In genomic region chr3:194685723-194686413, GRCh38 we compare ENCODE assay signal across 8 cellular contexts. TPM values are rescaled to one million over a fixed set of nuclear protein-coding genes. Genes with fewer than 3 reads are reported as not detected.
DNase-seq lines count a peak whose midpoint lies in the region; ATAC-seq, FAIRE-seq and TF ChIP-seq lines count a peak whose summit lies in the region.

Gene FAM43A, plus strand, starts transcription at chr3:194685883. Its CDS starts 944 bp downstream, at chr3:194686827.

- H3K27me3 Mint-ChIP-seq in memory B cell = no peaks in the 10 kb centered on the region

- H3K4me3 Mint-ChIP-seq in memory B cell = peak within 1 kb of the TSS; percentile 97

- peak; percentile 99 for TF ChIP-seq POLR2A in A549 (IDR thresholded peaks at IDR 0.05; ENCODE audit: low read length)
- TF ChIP-seq POLR2A in GM18526 (IDR thresholded peaks at IDR 0.05; ENCODE audit: extremely low read depth, insufficient read length) = peak; percentile 98
- TF ChIP-seq POLR2A in H1 (IDR thresholded peaks at IDR 0.05; ENCODE audit: control extremely low read depth in 1 of 2, low read depth in 2 of 2, low read length in 2 of 2) = peak; percentile 81 to 97

- H2BK12ac ChIP-seq in H1 (ENCODE audit: low read depth, low read length) = peak within 1 kb of the TSS; percentile 96; the same call in 1 of the 2 replicates

- DNase-seq in A549 (ENCODE audit: low read depth in 1 of 2, low spot score in 1 of 2) (peak; percentile 86 to 90), NOMO-1 (lab: John Stamatoyannopoulos, UW; ENCODE audit: unreplicated experiment in 2 of 2) (peak; percentile 96 to 97), H1 (ENCODE audit: low read depth in 1 of 2, low spot score in 2 of 2) (peak; percentile 58 to 85), memory B cell (ENCODE audit: low spot score in 2 of 2) (peak; percentile 73 to 77)
- peak; percentile 66 to 69 (median 68) for DNase-seq in activated CD8-positive, alpha-beta memory T cell treated with anti-CD3 and anti-CD28 coated beads for 48 hours (ENCODE audit: low read depth in 2 of 3, low spot score in 2 of 3)
- DNase-seq in stimulated activated CD4-positive, alpha-beta T cell treated with anti-CD3 and anti-CD28 coated beads, TNF-alpha, amount 100 ng/mL, for 4 hours (ENCODE audit: low read depth in 3 of 3) = peak; percentile 58 to 61 (median 60)

- H2AFZ ChIP-seq in H1 (ENCODE audit: low read length) = peak within 1 kb of the TSS; percentile 36; the same call in 1 of the 2 replicates

- no peak within 1 kb of the TSS for H4K5ac ChIP-seq in H1 (ENCODE audit: insufficient read length, low read depth, low read length)

- no peak within 1 kb of the TSS for H3K23ac ChIP-seq in H1 (ENCODE audit: insufficient read length)

- H3K27ac ChIP-seq in A549 (peak within 1 kb of the TSS; percentile 62 to 89; a peak in 5 of 6 replicates), H1 (ENCODE audit: low read depth, low read length) (no peak within 1 kb of the TSS)

- peaks cover 7 to 36% (median 29%) of the 10 kb centered on the region in 4 experiments for H3K27me3 ChIP-seq in H1 (replicated peaks in 1 of 4; ENCODE audit: control insufficient read depth in 3 of 4, extremely low read depth in 1 of 4, insufficient read depth in 3 of 4, low read length in 3 of 4)

- peaks cover 39% of the 10 kb centered on the region for H3K4me1 Mint-ChIP-seq in memory B cell

- H4K8ac ChIP-seq in H1 (ENCODE audit: extremely low read depth, insufficient read depth, low read length) = peak within 1 kb of the TSS; percentile 66

- H4K91ac ChIP-seq in H1 (replicated peaks; ENCODE audit: insufficient read length, low read length) = no peak within 1 kb of the TSS

- ATAC-seq in A549 (peak; percentile 70 to 86), HG03571 (IDR thresholded peaks at IDR 0.05; ENCODE audit: unreplicated experiment) (peak; percentile 45), memory B cell (ENCODE audit: low read depth) (peak; percentile 47)

- H3K9ac ChIP-seq in H1 (replicated peaks in 1 of 4; ENCODE audit: extremely low read depth in 1 of 4, low read depth in 3 of 4, low read length in 3 of 4) = peak within 1 kb of the TSS in 3 of 4 experiments; percentile 25 to 55 (median 34); a peak in 4 of 7 replicates

- FAIRE-seq in A549 (lab: Jason Lieb, UNC) (no peak), H1 (lab: Jason Lieb, UNC) (no peak)

- H3K79me1 ChIP-seq in H1 (ENCODE audit: low read depth, low read length) = no peaks in the 10 kb centered on the region

- peaks cover 22% of the 10 kb centered on the region; the same call in 1 of the 2 replicates for H3K23me2 ChIP-seq in H1 (ENCODE audit: low read depth, low read length)

- H3K4ac ChIP-seq in H1 (replicated peaks; ENCODE audit: insufficient read length, low read depth, low read length) = no peak within 1 kb of the TSS

- H3K36me3 ChIP-seq in H1 (ENCODE audit: control insufficient read depth in 2 of 4, insufficient read depth in 4 of 4, low read length in 3 of 4) = no peaks in the 10 kb centered on the region

- CTCF ChIA-PET in A549 (lab: Yijun Ruan, JAX) = interaction anchor here (0.9 to 5.5 kb wide), 8 partner anchors 9 to 573 kb away, joined by 3 to 30 read pairs (median 5); partner anchors contain the start of gene LSG1
- CTCF ChIA-PET in H1 (lab: Charles Lee; ENCODE audit: partially characterized antibody) = interaction anchor here (0.6 to 9.3 kb wide), 16 partner anchors 10 to 585 kb away, joined by 3 to 110 read pairs (median 4); partner anchors contain the start of genes LSG1 and XXYLT1

- H3K27ac Mint-ChIP-seq in memory B cell = peak within 1 kb of the TSS; percentile 95

- no peak within 1 kb of the TSS for H2BK15ac ChIP-seq in H1 (ENCODE audit: low read length)

- no peak within 1 kb of the TSS for H2BK120ac ChIP-seq in H1 (replicated peaks; ENCODE audit: low read depth, low read length)

- no peak within 1 kb of the TSS for H3K56ac ChIP-seq in H1 (replicated peaks; ENCODE audit: insufficient read length, low read depth, low read length)

- peaks cover 4% of the 10 kb centered on the region for H3K36me3 Mint-ChIP-seq in memory B cell

- peaks cover 40% of the 10 kb centered on the region for H3K4me1 ChIP-seq in A549
- peaks cover 0 to 13% (median 10%) of the 10 kb centered on the region in 4 experiments; a peak in 6 of 7 replicates for H3K4me1 ChIP-seq in H1 (replicated peaks in 1 of 4; ENCODE audit: control insufficient read depth in 3 of 4, insufficient read depth in 4 of 4, low read length in 3 of 4)

- peak within 1 kb of the TSS; percentile 55 for H3K18ac ChIP-seq in H1 (ENCODE audit: extremely low read depth, low read length)

- H3K4me2 ChIP-seq in A549 (peak within 1 kb of the TSS; percentile 99), H1 (ENCODE audit: insufficient read depth in 1 of 2, low read depth in 2 of 2, low read length in 2 of 2) (peak within 1 kb of the TSS; percentile 90 to 97)

- 0% methylated on average over 10 of the region's 69 CpGs for WGBS in A549 (ENCODE audit: missing lambda C conversion rate)
- 2% methylated on average over 40 of the region's 69 CpGs; no CpG with 5 or more reads in 1 of the 2 experiments for WGBS in H1 (ENCODE audit: extremely low coverage in 1 of 2, insufficient coverage in 1 of 2, insufficient read length in 1 of 2, insufficient replicate concordance in 2 of 2, low coverage in 1 of 2, low lambda C conversion rate in 2 of 2, missing lambda C conversion rate in 1 of 2), 2 experiments

- H2BK5ac ChIP-seq in H1 (ENCODE audit: low read depth, low read length) = no peak within 1 kb of the TSS

- H3K4me3 ChIP-seq in A549 (peak within 1 kb of the TSS; percentile 55), H1 (ENCODE audit: extremely low read depth in 1 of 4, insufficient read depth in 2 of 4, low read depth in 3 of 4, low read length in 4 of 4) (peak within 1 kb of the TSS; percentile 42 to 79 (median 70))

- H3K9me3 ChIP-seq in A549 (no peaks in the 10 kb centered on the region), H1 (ENCODE audit: insufficient read depth in 2 of 2, low read depth in 1 of 2, low read length in 1 of 2) (no peaks in the 10 kb centered on the region)

- TF ChIP-seq RAD21 in A549 (conservative IDR thresholded peaks at IDR 0.05 in 1 of 2, IDR thresholded peaks at IDR 0.05 in 1 of 2) (peak in 1 of 2 experiments; percentile 26; a peak in 2 of 5 replicates), H1 (IDR thresholded peaks at IDR 0.05 in 1 of 2, conservative IDR thresholded peaks at IDR 0.05 in 1 of 2; ENCODE audit: low read depth in 2 of 2, low read length in 2 of 2) (peak; percentile 6 to 15; a peak in 1 of 4 replicates)

- no peak for TF ChIP-seq CTCF in A549 (IDR thresholded peaks at IDR 0.05)
- peak in 2 of 3 experiments; percentile 2 to 20; a peak in 2 of 4 replicates for TF ChIP-seq CTCF in H1 (IDR thresholded peaks at IDR 0.05; ENCODE audit: control extremely low read depth in 1 of 3, insufficient read depth in 1 of 3, low read depth in 1 of 3, low read length in 3 of 3)

- H2AK5ac ChIP-seq in H1 (ENCODE audit: low read depth, low read length) = no peak within 1 kb of the TSS

- no peak within 1 kb of the TSS for H2BK20ac ChIP-seq in H1 (ENCODE audit: low read length)

- no peak within 1 kb of the TSS for H3K14ac ChIP-seq in H1 (ENCODE audit: insufficient read length)

- no peaks in the 10 kb centered on the region for H3K79me2 ChIP-seq in H1 (ENCODE audit: control insufficient read depth in 1 of 2, insufficient read depth in 2 of 2, low read length in 2 of 2)

- peaks cover 0 to 5% of the 10 kb centered on the region in 2 experiments for H4K20me1 ChIP-seq in H1 (replicated peaks in 1 of 2; ENCODE audit: control insufficient read depth in 1 of 2, insufficient read depth in 2 of 2, low read length in 2 of 2)

- no peaks in the 10 kb centered on the region for H3K9me3 Mint-ChIP-seq in memory B cell

- POLR2A ChIA-PET in A549 (lab: Yijun Ruan, JAX) = interaction anchor here (0.6 to 2.9 kb wide), 7 partner anchors 14 to 584 kb away, joined by 3 to 28 read pairs (median 3); partner anchors contain the start of gene LSG1
- POLR2A ChIA-PET in H1 (lab: Charles Lee; ENCODE audit: partially characterized antibody) = interaction anchor here (0.8 to 3.7 kb wide), 16 partner anchors 10 to 821 kb away, joined by 3 to 30 read pairs (median 4); partner anchors contain the start of genes LSG1 and TMEM44

- TF ChIP-seq EP300 in A549 (IDR thresholded peaks at IDR 0.05) (no peak), H1 (IDR thresholded peaks at IDR 0.05; ENCODE audit: borderline replicate concordance in 1 of 2, low read depth in 2 of 2, low read length in 2 of 2) (peak in 1 of 2 experiments; percentile 91; a peak in 1 of 3 replicates)

TF ChIP-seq in A549, 52 proteins besides CTCF, POLR2A, EP300 and RAD21 (continues in another document):
- TF ChIP-seq ZFP36 (IDR thresholded peaks at IDR 0.05; ENCODE audit: borderline replicate concordance, partially characterized antibody) (no peak), MAX (IDR thresholded peaks at IDR 0.05) (peak; percentile 69)

TF ChIP-seq in H1, 55 proteins besides CTCF, POLR2A, EP300 and RAD21 (continues in another document):
- no peak for TF ChIP-seq USF2 (IDR thresholded peaks at IDR 0.05; ENCODE audit: low read length)
- no peak for TF ChIP-seq JUN (IDR thresholded peaks at IDR 0.05; ENCODE audit: low read depth, low read length)
- TF ChIP-seq YY1 (IDR thresholded peaks at IDR 0.05; ENCODE audit: low read depth, low read length) = no peak

RNA-seq across cellular contexts. Expression of gene FAM43A, which starts in this region (rescaled TPM):
- polyA plus RNA-seq in A549 (2011; rRNA removed) (0.86 and 0.89 TPM in 2 replicates), A549 (2017; fragmentation: RNase III; extraction: RNeasy Plus Mini Kit Qiagen cat#74134 plus additional on column Dnase treatment) (1.6 to 2.6 TPM (median 2.3 TPM) in 3 replicates), H1 (2011; rRNA removed) (2.3 and 4.9 TPM in 2 replicates)
- 1.6 and 2.9 TPM in 2 replicates for polyA plus RNA-seq in A549 (2012; cell fraction: cytosol; rRNA removed)
- polyA plus RNA-seq in A549 (2012; cell fraction: nucleus; rRNA removed) = 3.1 and 5.0 TPM in 2 replicates
- polyA minus RNA-seq in A549 (2011; rRNA and poly(A)+ RNA removed) = 0.41 and 0.44 TPM in 2 replicates
- total RNA-seq in H1 (2021; fragmentation: NEBNext Ultra II Directional; extraction: Animal tissue kit (Norgen Biotek cat#: 25700)) = 2.6 and 2.9 TPM in 2 replicates
- polyA plus RNA-seq in H1 (2011; cell fraction: cytosol; rRNA removed) = 4.3 TPM
- polyA plus RNA-seq in H1 (2011; cell fraction: nucleus; rRNA removed) = 4.0 TPM
- 1.9 to 2.7 TPM (median 1.9 TPM) in 4 replicates for polyA plus RNA-seq in H1 (2012, experiment 1 of 2)
- polyA plus RNA-seq in H1 (2012, experiment 2 of 2) = 2.4 TPM
- 1.3 TPM for polyA plus RNA-seq in H1 (2013, experiment 1 of 2)
- polyA plus RNA-seq in H1 (2013, experiment 2 of 2) = 1.4 TPM
- polyA minus RNA-seq in H1 (2011; rRNA and poly(A)+ RNA removed) = 0.44 and 0.66 TPM in 2 replicates
- 2.2 TPM for polyA minus RNA-seq in H1 (2011; cell fraction: cytosol; rRNA and poly(A)+ RNA removed)
- polyA minus RNA-seq in H1 (2011; cell fraction: nucleus; rRNA and poly(A)+ RNA removed) = 5.6 TPM

Comparison
In these comparisons a context has a peak if more than half of its experiments do, and no peak if none do; other contexts are left out.
1. Of the 18 proteins assayed by ChIP-seq in both H1 and A549: peak only in H1: CTCF; only in A549: JUN; in both: E2F6, MAX, PHF8 and POLR2A; in neither: 10; mixed calls (peak in some experiments, not most) for 2.